ENCODE assay signal across 8 cellular contexts in the genomic region with DNA sequence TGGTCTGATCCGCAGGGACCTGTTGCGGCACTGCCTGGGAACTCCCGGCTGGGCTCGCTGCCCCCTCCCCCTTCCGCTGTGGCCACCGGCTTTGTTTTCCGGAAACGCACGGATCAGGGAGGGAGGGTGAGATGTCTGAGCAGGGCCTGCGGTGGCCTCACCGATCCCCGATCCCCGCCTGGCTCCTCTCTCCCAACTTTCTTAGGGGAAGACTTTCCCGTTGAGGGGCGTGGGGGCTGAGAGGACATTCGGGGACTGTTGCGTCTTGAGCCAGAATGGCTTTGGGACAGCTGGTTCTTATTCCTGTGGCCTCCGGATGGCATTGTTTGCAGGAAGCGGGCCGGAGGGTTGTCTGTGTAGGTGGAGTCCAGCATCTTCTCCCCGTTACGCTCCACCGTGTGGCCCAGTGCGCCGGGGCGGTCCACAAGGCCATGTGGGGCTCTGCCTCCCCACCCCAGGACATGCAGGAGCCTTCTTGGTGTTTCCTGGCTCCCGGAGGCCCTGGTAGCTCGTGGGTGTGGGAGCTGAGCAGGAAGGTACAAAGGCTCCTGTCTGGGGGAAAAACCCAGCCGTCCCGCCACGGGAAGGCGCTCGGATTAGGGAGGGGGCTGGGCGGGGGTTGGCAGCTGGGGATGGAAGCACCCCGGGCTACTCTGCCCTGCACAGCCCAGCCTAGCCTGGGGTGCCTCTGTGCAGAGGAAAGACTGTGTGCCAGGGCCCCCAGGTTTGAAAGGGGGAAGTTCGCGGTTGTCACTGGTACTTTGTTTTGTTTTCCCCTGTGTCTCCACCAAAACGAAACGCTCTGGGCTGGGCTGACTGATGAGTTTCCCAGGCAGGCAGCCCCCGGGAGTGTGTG. TPM values are rescaled to one million over a fixed set of nuclear protein-coding genes. Genes with fewer than 3 reads are reported as not detected.
A peak's percentile ranks its signal among the peaks of the same experiment; 100 is the strongest.
DNase-seq lines count a peak whose midpoint lies in the region; ATAC-seq and TF ChIP-seq lines count a peak whose summit lies in the region.

No MANE protein-coding gene starts in this region.

- H3K4me3 Mint-ChIP-seq in T-helper 17 cell = peak overlapping the region; percentile 97

- peaks cover 24% of the 10 kb centered on the region for H3K4me1 Mint-ChIP-seq in T-helper 17 cell

- H3K27ac ChIP-seq in Karpas-422 (ENCODE audit: low read length) (peak overlapping the region; percentile 87), right atrium auricular region (peak overlapping the region; percentile 89 to 91), aorta (ENCODE audit: low read depth in 1 of 2, low read length in 2 of 2) (no peak overlapping the region)

- TF ChIP-seq CTCF in GM12864 (IDR thresholded peaks at IDR 0.05; ENCODE audit: low read depth, low read length, missing control alignments) (no peak), right atrium auricular region (IDR thresholded peaks at IDR 0.05) (no peak), retinal pigment epithelial cell (conservative IDR thresholded peaks at IDR 0.05; ENCODE audit: low read depth, low read length) (no peak)

- H3K79me2 ChIP-seq in Karpas-422 (ENCODE audit: low read length) = peaks cover 54% of the 10 kb centered on the region

- WGBS in aorta, 2 donors = 1% methylated on average over 40 of the region's 40 CpGs

- peaks cover 4% of the 10 kb centered on the region for H3K36me3 Mint-ChIP-seq in T-helper 17 cell (ENCODE audit: low read depth)

- peak overlapping the region; percentile 97 for H3K9ac ChIP-seq in Karpas-422 (ENCODE audit: low read length)

- H4K20me1 ChIP-seq in Karpas-422 (ENCODE audit: insufficient read depth, low read depth, low read length) = peaks cover 19% of the 10 kb centered on the region; the same call in 1 of the 2 replicates

- H3K36me3 ChIP-seq in Karpas-422 (ENCODE audit: insufficient read depth, low read length) (no peaks in the 10 kb centered on the region), right atrium auricular region (no peaks in the 10 kb centered on the region), aorta (ENCODE audit: control insufficient read depth in 1 of 2, insufficient read depth in 2 of 2, low read length in 1 of 2) (no peaks in the 10 kb centered on the region)

- H3K9me2 ChIP-seq in Karpas-422 (replicated peaks; ENCODE audit: insufficient read depth, low read length) = no peaks in the 10 kb centered on the region

- no peak overlapping the region for H2AFZ ChIP-seq in Karpas-422 (ENCODE audit: low read length)

- intact Hi-C loops in aorta (cut with DNase I) = no loop called here

- ATAC-seq in T-helper 17 cell (peak; percentile 57), aorta (ENCODE audit: low FRiP score) (peak; percentile 42), HG02678 (IDR thresholded peaks at IDR 0.05; ENCODE audit: unreplicated experiment) (no peak)

- H3K27ac Mint-ChIP-seq in T-helper 17 cell = peak overlapping the region; percentile 95

- no peak for DNase-seq in GM12864 (ENCODE audit: low read depth)
- peak; percentile 80 for DNase-seq in Karpas-422
- DNase-seq in T-helper 17 cell = peak; percentile 69 to 81 (median 74)
- DNase-seq in anterior cingulate cortex (lab: John Stamatoyannopoulos, UW) = peak in 36 of 58 donors; percentile 19 to 77 (median 42)
- DNase-seq in right atrium auricular region (ENCODE audit: low spot score) = peak; percentile 85
- DNase-seq in retinal pigment epithelial cell (ENCODE audit: low read depth) = peak; percentile 57
- DNase-seq in aorta = peak; percentile 82 to 91

- no peaks in the 10 kb centered on the region for H3K9me3 ChIP-seq in Karpas-422 (ENCODE audit: low read length)
- no peaks in the 10 kb centered on the region for H3K9me3 ChIP-seq in T-helper 17 cell (ENCODE audit: control insufficient read depth, low read length, poor library complexity, severe bottlenecking)
- no peaks in the 10 kb centered on the region for H3K9me3 ChIP-seq in right atrium auricular region
- no peaks in the 10 kb centered on the region for H3K9me3 ChIP-seq in aorta (ENCODE audit: control insufficient read depth, low read length)

- H3K4me3 ChIP-seq in GM12864 (ENCODE audit: low read depth, low read length) = peak overlapping the region; percentile 82
- peak overlapping the region; percentile 97 for H3K4me3 ChIP-seq in Karpas-422 (ENCODE audit: low read length)
- peak overlapping the region; percentile 80 to 83 for H3K4me3 ChIP-seq in right atrium auricular region
- H3K4me3 ChIP-seq in retinal pigment epithelial cell (ENCODE audit: low read length) = peak overlapping the region; percentile 79
- peak overlapping the region; percentile 52 to 75 for H3K4me3 ChIP-seq in aorta (ENCODE audit: low read length in 2 of 2)

- H3K27me3 ChIP-seq in Karpas-422 (ENCODE audit: low read length) = no peaks in the 10 kb centered on the region
- no peaks in the 10 kb centered on the region for H3K27me3 ChIP-seq in right atrium auricular region
- no peaks in the 10 kb centered on the region for H3K27me3 ChIP-seq in aorta (ENCODE audit: control insufficient read depth in 1 of 2, insufficient read depth in 2 of 2, low read length in 1 of 2)

- H3K4me1 ChIP-seq in Karpas-422 (ENCODE audit: low read length) (peaks cover 22% of the 10 kb centered on the region), right atrium auricular region (peaks cover 0 to 50% of the 10 kb centered on the region in 2 donors), aorta (ENCODE audit: control insufficient read depth in 1 of 2, insufficient read depth in 2 of 2, low read length in 2 of 2) (no peaks in the 10 kb centered on the region)

- H3K4me2 ChIP-seq in Karpas-422 (ENCODE audit: low read depth, low read length, poor library complexity, severe bottlenecking) = peak overlapping the region; percentile 90

- no peaks in the 10 kb centered on the region for H3K27me3 Mint-ChIP-seq in T-helper 17 cell

RNA-seq across cellular contexts. Expression of gene CSNK1G2, which starts 1.3 kb away (rescaled TPM):
- total RNA-seq in Karpas-422 (2014; rRNA removed; shearing (Covaris generic); ENCODE audit: low replicate concordance) = 57.1 and 102 TPM in 2 replicates
- total RNA-seq in T-helper 17 cell (100 to 1,000 TPM; 110 to 117 TPM), right atrium auricular region (10 to 100 TPM; 29.0 to 35.8 TPM), aorta (10 to 100 TPM; 41.0 to 51.7 TPM)
- 10 to 100 TPM; 51.1 to 59.8 TPM for polyA plus RNA-seq in aorta

RNA-seq across cellular contexts. Expression of gene ADAT3, which starts 37.1 kb away (rescaled TPM):
- 1.2 and 5.2 TPM in 2 replicates for total RNA-seq in Karpas-422 (2014; rRNA removed; shearing (Covaris generic); ENCODE audit: low replicate concordance)
- total RNA-seq in T-helper 17 cell (1 to 10 TPM; 6.4 to 8.5 TPM), right atrium auricular region (1 to 10 TPM; 1.7 to 4.0 TPM), aorta (1 to 10 TPM; 3.3 to 5.5 TPM)
- polyA plus RNA-seq in aorta = 1 to 10 TPM; 1.5 to 5.6 TPM

RNA-seq across cellular contexts. Expression of gene SCAMP4, which starts 37.1 kb away (rescaled TPM):
- total RNA-seq in Karpas-422 (2014; rRNA removed; shearing (Covaris generic); ENCODE audit: low replicate concordance) = 18.4 and 23.8 TPM in 2 replicates
- total RNA-seq in T-helper 17 cell (10 to 100 TPM; 19.2 to 20.7 TPM), right atrium auricular region (10 to 100 TPM; 35.0 to 42.1 TPM), aorta (10 to 100 TPM; 38.8 to 49.6 TPM)
- polyA plus RNA-seq in aorta = 10 to 100 TPM; 10.1 to 19.1 TPM

RNA-seq across cellular contexts. Expression of gene ABHD17A, which starts 57.0 kb away (rescaled TPM):
- total RNA-seq in Karpas-422 (2014; rRNA removed; shearing (Covaris generic); ENCODE audit: low replicate concordance) = 52.5 and 110 TPM in 2 replicates
- total RNA-seq in T-helper 17 cell (100 to 1,000 TPM; 121 to 125 TPM), right atrium auricular region (10 to 100 TPM; 92.6 to 99.5 TPM), aorta (10 to 100 TPM; 54.8 to 64.6 TPM)
- 100 to 1,000 TPM in 1 of 2 donors, 10 to 100 TPM in 1; 48.8 to 116 TPM for polyA plus RNA-seq in aorta

Comparison
In these comparisons a context has a peak if more than half of its experiments do, and no peak if none do; other contexts are left out.
1. H3K27ac ChIP-seq: peak in Karpas-422 (single experiment) and right atrium auricular region (2 of 2); none in aorta (0 of 2).
2. Peak in every context shown above with its lines, with median percentiles within 50 percentile points of each other: H3K4me3 ChIP-seq.